In the genomic region with DNA sequence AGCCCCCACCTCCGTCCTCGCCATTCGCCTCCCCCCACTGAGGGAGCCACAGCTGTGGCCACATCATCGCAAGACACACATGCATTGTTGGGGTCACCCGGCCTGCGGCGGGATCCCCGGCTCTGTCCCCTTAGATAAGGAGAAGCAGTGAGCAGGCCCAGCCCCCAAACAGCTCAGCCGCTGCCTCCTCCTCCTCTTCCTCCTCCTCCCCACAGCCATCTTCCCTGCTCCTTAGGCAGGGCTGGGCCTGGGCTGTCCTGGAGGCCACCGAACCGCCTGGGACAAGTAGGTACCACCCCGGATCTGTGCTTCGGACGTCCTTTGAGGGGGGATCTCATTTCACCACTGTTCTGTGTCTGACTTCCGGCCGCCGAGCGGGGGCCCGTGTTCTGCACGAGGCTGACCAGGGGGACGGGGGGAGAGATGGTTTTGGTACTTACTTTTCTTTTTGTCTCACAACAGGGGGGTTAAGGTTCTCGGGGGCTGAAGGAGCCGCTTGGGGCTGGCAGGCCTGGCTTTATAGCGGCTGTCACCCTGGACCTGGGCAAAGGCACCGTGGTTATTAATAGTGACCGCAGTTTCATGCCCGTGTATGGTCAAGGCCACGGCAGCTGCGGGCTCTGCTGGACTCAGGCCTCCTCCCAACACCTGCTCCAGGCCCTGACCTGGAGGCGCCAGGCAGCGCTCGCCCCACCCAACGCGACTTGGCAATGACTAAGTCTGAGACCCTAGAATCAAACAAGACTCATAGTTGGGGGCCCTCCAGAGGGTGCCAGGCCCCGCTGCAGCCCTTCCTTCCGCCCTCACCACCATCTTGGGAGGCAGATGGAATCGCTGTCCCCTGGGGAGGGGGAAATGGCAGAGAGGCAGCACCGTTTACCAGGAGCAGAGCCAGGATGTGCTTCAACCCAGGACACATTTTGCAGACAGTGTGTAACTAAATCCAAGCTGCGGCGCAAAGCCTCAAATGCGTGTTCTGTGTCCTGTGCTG, we compare ENCODE assay signal across 1 cellular context.
TF ChIP-seq lines count a peak whose summit lies in the region.

No MANE protein-coding gene starts in this region.

TF ChIP-seq in K562, 482 proteins besides CTCF, POLR2A, EP300 and RAD21 (continues in another document):
- TF ChIP-seq XRCC4 (IDR thresholded peaks at IDR 0.05; ENCODE audit: extremely low read depth, insufficient read depth, insufficient read length) (no peak), GABPB1 (CRISPR knock-in tag; IDR thresholded peaks at IDR 0.05) (peak; percentile 70), ZC3H8 (IDR thresholded peaks at IDR 0.05) (0 out of 2 replicates have a peak, but pooled peaks have one; percentile 58), FOXP1 (CRISPR knock-in tag; IDR thresholded peaks at IDR 0.05) (0 out of 2 replicates have a peak, but pooled peaks have one; percentile 48), LCOR (CRISPR knock-in tag; IDR thresholded peaks at IDR 0.05) (0 out of 2 replicates have a peak, but pooled peaks have one; percentile 31), ZBTB7A (IDR thresholded peaks at IDR 0.05; ENCODE audit: borderline replicate concordance, control insufficient read depth, low read depth, low read length) (peak; percentile 90; the same call in 1 of the 2 replicates), EGR1 (conservative IDR thresholded peaks at IDR 0.05) (peak; percentile 38), KLF13 (tag; IDR thresholded peaks at IDR 0.05; ENCODE audit: borderline replicate concordance, low read depth) (no peak), CBX2 (IDR thresholded peaks at IDR 0.05; ENCODE audit: insufficient read depth, low read length, poor library complexity, severe bottlenecking) (no peak), POLR2AphosphoS5 (IDR thresholded peaks at IDR 0.05; ENCODE audit: control insufficient read depth, insufficient read depth, low read depth, low read length) (peak; percentile 87), SIRT6 (IDR thresholded peaks at IDR 0.05; ENCODE audit: low read depth, low read length) (no peak), ZNF75A (CRISPR knock-in tag; IDR thresholded peaks at IDR 0.05) (no peak), RBM34 (IDR thresholded peaks at IDR 0.05; ENCODE audit: borderline replicate concordance, insufficient read depth, low read length) (no peak), KAT8 (IDR thresholded peaks at IDR 0.05; ENCODE audit: low read depth) (no peak), CBFA2T3 (IDR thresholded peaks at IDR 0.05) (peak; percentile 95), MTA2 (IDR thresholded peaks at IDR 0.05; ENCODE audit: low read depth) (peak; percentile 62), SMARCA4 (IDR thresholded peaks at IDR 0.05) (peak; percentile 68), KDM1A (IDR thresholded peaks at IDR 0.05) (peak in 1 of 2 experiments; percentile 60; a peak in 1 of 4 replicates), NCOR1 (IDR thresholded peaks at IDR 0.05) (peak; percentile 89), ELF2 (CRISPR knock-in tag; IDR thresholded peaks at IDR 0.05) (no peak), PHF21A (IDR thresholded peaks at IDR 0.05; ENCODE audit: borderline replicate concordance, low read depth) (0 out of 2 replicates have a peak, but pooled peaks have one; percentile 29), KDM2B (CRISPR knock-in tag; IDR thresholded peaks at IDR 0.05) (no peak), GTF2E2 (tag; IDR thresholded peaks at IDR 0.05) (no peak), KLF10 (CRISPR knock-in tag; IDR thresholded peaks at IDR 0.05) (no peak), CREB1 (IDR thresholded peaks at IDR 0.05) (0 out of 2 replicates have a peak, but pooled peaks have one; percentile 21), CREB1 (CRISPR knock-in tag; IDR thresholded peaks at IDR 0.05) (no peak), RCOR1 (IDR thresholded peaks at IDR 0.05; ENCODE audit: borderline replicate concordance in 1 of 2, low read depth in 2 of 2, low read length in 2 of 2) (peak in 1 of 2 experiments; percentile 64; a peak in 2 of 4 replicates), RBFOX2 (IDR thresholded peaks at IDR 0.05; ENCODE audit: low read depth, low read length) (peak; percentile 75), SMAD2 (IDR thresholded peaks at IDR 0.05; ENCODE audit: low read depth, low read length) (no peak), RUNX1 (IDR thresholded peaks at IDR 0.05; ENCODE audit: low read depth) (peak; percentile 67; the same call in 1 of the 2 replicates), BHLHE40 (IDR thresholded peaks at IDR 0.05; ENCODE audit: low read length) (peak; percentile 50; the same call in 1 of the 2 replicates), NFRKB (IDR thresholded peaks at IDR 0.05; ENCODE audit: low read depth) (peak; percentile 76; the same call in 1 of the 2 replicates), ETV5 (CRISPR knock-in tag; IDR thresholded peaks at IDR 0.05; ENCODE audit: low read depth) (0 out of 2 replicates have a peak, but pooled peaks have one; percentile 29), NFIC (IDR thresholded peaks at IDR 0.05) (peak; percentile 75), ZNF184 (CRISPR knock-in tag; IDR thresholded peaks at IDR 0.05) (no peak)
- TF ChIP-seq, protein P1, sequence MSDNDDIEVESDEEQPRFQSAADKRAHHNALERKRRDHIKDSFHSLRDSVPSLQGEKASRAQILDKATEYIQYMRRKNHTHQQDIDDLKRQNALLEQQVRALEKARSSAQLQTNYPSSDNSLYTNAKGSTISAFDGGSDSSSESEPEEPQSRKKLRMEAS (CRISPR knock-in tag; IDR thresholded peaks at IDR 0.05) = peak; percentile 87
- TF ChIP-seq, protein P2, sequence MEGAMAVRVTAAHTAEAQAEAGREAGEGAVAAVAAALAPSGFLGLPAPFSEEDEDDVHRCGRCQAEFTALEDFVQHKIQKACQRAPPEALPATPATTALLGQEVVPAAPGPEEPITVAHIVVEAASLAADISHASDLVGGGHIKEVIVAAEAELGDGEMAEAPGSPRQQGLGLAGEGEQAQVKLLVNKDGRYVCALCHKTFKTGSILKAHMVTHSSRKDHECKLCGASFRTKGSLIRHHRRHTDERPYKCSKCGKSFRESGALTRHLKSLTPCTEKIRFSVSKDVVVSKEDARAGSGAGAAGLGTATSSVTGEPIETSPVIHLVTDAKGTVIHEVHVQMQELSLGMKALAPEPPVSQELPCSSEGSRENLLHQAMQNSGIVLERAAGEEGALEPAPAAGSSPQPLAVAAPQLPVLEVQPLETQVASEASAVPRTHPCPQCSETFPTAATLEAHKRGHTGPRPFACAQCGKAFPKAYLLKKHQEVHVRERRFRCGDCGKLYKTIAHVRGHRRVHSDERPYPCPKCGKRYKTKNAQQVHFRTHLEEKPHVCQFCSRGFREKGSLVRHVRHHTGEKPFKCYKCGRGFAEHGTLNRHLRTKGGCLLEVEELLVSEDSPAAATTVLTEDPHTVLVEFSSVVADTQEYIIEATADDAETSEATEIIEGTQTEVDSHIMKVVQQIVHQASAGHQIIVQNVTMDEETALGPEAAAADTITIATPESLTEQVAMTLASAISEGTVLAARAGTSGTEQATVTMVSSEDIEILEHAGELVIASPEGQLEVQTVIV (CRISPR knock-in tag; IDR thresholded peaks at IDR 0.05; ENCODE audit: borderline replicate concordance) = no peak
- TF ChIP-seq, protein P3, sequence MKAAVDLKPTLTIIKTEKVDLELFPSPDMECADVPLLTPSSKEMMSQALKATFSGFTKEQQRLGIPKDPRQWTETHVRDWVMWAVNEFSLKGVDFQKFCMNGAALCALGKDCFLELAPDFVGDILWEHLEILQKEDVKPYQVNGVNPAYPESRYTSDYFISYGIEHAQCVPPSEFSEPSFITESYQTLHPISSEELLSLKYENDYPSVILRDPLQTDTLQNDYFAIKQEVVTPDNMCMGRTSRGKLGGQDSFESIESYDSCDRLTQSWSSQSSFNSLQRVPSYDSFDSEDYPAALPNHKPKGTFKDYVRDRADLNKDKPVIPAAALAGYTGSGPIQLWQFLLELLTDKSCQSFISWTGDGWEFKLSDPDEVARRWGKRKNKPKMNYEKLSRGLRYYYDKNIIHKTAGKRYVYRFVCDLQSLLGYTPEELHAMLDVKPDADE (conservative IDR thresholded peaks at IDR 0.05; ENCODE audit: control insufficient read depth, low read depth, low read length) = 0 out of 2 replicates have a peak, but pooled peaks have one; percentile 52
- TF ChIP-seq, protein P4, sequence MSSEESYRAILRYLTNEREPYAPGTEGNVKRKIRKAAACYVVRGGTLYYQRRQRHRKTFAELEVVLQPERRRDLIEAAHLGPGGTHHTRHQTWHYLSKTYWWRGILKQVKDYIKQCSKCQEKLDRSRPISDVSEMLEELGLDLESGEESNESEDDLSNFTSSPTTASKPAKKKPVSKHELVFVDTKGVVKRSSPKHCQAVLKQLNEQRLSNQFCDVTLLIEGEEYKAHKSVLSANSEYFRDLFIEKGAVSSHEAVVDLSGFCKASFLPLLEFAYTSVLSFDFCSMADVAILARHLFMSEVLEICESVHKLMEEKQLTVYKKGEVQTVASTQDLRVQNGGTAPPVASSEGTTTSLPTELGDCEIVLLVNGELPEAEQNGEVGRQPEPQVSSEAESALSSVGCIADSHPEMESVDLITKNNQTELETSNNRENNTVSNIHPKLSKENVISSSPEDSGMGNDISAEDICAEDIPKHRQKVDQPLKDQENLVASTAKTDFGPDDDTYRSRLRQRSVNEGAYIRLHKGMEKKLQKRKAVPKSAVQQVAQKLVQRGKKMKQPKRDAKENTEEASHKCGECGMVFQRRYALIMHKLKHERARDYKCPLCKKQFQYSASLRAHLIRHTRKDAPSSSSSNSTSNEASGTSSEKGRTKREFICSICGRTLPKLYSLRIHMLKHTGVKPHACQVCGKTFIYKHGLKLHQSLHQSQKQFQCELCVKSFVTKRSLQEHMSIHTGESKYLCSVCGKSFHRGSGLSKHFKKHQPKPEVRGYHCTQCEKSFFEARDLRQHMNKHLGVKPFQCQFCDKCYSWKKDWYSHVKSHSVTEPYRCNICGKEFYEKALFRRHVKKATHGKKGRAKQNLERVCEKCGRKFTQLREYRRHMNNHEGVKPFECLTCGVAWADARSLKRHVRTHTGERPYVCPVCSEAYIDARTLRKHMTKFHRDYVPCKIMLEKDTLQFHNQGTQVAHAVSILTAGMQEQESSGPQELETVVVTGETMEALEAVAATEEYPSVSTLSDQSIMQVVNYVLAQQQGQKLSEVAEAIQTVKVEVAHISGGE (CRISPR knock-in tag; IDR thresholded peaks at IDR 0.05) = peak in 1 of 3 experiments; percentile 72; a peak in 1 of 6 replicates
- TF ChIP-seq, protein P5, sequence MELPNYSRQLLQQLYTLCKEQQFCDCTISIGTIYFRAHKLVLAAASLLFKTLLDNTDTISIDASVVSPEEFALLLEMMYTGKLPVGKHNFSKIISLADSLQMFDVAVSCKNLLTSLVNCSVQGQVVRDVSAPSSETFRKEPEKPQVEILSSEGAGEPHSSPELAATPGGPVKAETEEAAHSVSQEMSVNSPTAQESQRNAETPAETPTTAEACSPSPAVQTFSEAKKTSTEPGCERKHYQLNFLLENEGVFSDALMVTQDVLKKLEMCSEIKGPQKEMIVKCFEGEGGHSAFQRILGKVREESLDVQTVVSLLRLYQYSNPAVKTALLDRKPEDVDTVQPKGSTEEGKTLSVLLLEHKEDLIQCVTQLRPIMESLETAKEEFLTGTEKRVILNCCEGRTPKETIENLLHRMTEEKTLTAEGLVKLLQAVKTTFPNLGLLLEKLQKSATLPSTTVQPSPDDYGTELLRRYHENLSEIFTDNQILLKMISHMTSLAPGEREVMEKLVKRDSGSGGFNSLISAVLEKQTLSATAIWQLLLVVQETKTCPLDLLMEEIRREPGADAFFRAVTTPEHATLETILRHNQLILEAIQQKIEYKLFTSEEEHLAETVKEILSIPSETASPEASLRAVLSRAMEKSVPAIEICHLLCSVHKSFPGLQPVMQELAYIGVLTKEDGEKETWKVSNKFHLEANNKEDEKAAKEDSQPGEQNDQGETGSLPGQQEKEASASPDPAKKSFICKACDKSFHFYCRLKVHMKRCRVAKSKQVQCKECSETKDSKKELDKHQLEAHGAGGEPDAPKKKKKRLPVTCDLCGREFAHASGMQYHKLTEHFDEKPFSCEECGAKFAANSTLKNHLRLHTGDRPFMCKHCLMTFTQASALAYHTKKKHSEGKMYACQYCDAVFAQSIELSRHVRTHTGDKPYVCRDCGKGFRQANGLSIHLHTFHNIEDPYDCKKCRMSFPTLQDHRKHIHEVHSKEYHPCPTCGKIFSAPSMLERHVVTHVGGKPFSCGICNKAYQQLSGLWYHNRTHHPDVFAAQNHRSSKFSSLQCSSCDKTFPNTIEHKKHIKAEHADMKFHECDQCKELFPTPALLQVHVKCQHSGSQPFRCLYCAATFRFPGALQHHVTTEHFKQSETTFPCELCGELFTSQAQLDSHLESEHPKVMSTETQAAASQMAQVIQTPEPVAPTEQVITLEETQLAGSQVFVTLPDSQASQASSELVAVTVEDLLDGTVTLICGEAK (IDR thresholded peaks at IDR 0.05) = peak; percentile 61
- TF ChIP-seq, protein P5 (CRISPR knock-in tag; IDR thresholded peaks at IDR 0.05) = no peak
- TF ChIP-seq, protein P6, sequence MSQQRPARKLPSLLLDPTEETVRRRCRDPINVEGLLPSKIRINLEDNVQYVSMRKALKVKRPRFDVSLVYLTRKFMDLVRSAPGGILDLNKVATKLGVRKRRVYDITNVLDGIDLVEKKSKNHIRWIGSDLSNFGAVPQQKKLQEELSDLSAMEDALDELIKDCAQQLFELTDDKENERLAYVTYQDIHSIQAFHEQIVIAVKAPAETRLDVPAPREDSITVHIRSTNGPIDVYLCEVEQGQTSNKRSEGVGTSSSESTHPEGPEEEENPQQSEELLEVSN (IDR thresholded peaks at IDR 0.05; ENCODE audit: borderline replicate concordance in 1 of 2, extremely low read depth in 1 of 2, insufficient read depth in 1 of 2, insufficient read length in 1 of 2, low read depth in 1 of 2, low read length in 1 of 2, poor library complexity in 1 of 2, severe bottlenecking in 1 of 2) = peak; percentile 28 to 87
